Comparison of ENCODE assay signal across 11 cellular contexts in the genomic region with DNA sequence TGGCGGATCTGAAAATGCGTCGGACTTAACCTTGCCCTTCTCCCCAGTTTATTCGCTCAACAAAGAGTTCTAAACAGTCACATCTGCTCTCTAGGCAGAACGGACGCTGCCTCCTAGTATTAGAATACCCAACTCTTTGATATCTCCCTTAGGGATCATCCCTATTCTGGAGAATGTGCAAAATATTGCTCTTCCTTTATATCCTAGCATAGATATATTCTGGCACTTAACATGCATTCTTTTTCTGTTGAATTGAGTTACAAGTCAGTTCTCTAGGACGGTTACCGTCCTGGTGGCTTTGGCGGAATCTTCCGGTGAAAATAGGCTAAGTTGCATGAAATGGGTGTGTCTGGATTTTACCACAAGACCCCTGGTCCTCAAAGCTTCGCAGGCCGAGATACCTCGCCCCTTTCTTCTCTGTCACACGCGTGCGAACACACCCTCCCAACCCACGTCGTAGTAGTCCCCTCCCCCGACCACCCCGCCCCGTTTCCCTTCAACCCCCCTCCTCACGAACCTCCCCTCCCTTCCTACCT. TPM values are rescaled to one million over a fixed set of nuclear protein-coding genes. Genes with fewer than 3 reads are reported as not detected.
DNase-seq lines count a peak whose midpoint lies in the region; ATAC-seq, FAIRE-seq and TF ChIP-seq lines count a peak whose summit lies in the region.
"Had no signal": no experiment of that assay in that cellular context is flagged by ENCODE, and none has a peak within 500 bp of the region (broad histone marks: within the 10 kb centered on the region; RNA-seq: fewer than 3 reads in every experiment).

No MANE protein-coding gene starts in this region.

- H3K4me3 ChIP-seq in HepG2 (replicated peaks in 1 of 3; ENCODE audit: insufficient read depth in 1 of 3, low read depth in 2 of 3, low read length in 3 of 3) (peak overlapping the region in 2 of 3 experiments; percentile 30 to 62; a peak in 3 of 6 replicates), right lobe of liver (peak overlapping the region in 1 of 3 donors; percentile 40), breast epithelium (peak overlapping the region; percentile 29 to 64 (median 53)), muscle layer of duodenum (ENCODE audit: low read depth in 1 of 2, low read length in 2 of 2) (peak overlapping the region; percentile 16 to 61), aorta (ENCODE audit: low read length in 2 of 2) (peak overlapping the region; percentile 27 to 44)
- H3K4me3 ChIP-seq: mucosa of descending colon had no signal

- H4K20me1 ChIP-seq in HepG2 (ENCODE audit: insufficient read depth, low read length): peaks cover 4% of the 10 kb centered on the region; the same call in 1 of the 2 replicates

- 27% methylated on average over 22 of the region's 22 CpGs for WGBS in HepG2 (ENCODE audit: low lambda C conversion rate)
- 12% methylated on average over 22 of the region's 22 CpGs for WGBS in right lobe of liver (ENCODE audit: insufficient coverage, low coverage, low lambda C conversion rate, missing lambda C conversion rate)
- 7% methylated on average over 22 of the region's 22 CpGs for WGBS in aorta, 2 donors

- H3K4me1 ChIP-seq in HepG2 (ENCODE audit: insufficient read depth, low read length): peaks cover 19% of the 10 kb centered on the region
- H3K4me1 ChIP-seq in right lobe of liver: peaks cover 0 to 8% (median 0%) of the 10 kb centered on the region in 4 donors
- H3K4me1 ChIP-seq in breast epithelium: no peaks in the 10 kb centered on the region
- peaks cover 0 to 11% of the 10 kb centered on the region in 2 donors for H3K4me1 ChIP-seq in muscle layer of duodenum (ENCODE audit: control insufficient read depth in 1 of 2, insufficient read depth in 2 of 2, low read length in 2 of 2)
- no peaks in the 10 kb centered on the region for H3K4me1 ChIP-seq in aorta (ENCODE audit: control insufficient read depth in 1 of 2, insufficient read depth in 2 of 2, low read length in 2 of 2)

- H2AFZ ChIP-seq in HepG2 (ENCODE audit: low read length): no peak overlapping the region

- no peaks in the 10 kb centered on the region for H3K9me3 ChIP-seq in HepG2 (ENCODE audit: low read length)
- no peaks in the 10 kb centered on the region for H3K9me3 ChIP-seq in right lobe of liver
- H3K9me3 ChIP-seq in breast epithelium: no peaks in the 10 kb centered on the region
- no peaks in the 10 kb centered on the region for H3K9me3 ChIP-seq in muscle layer of duodenum (ENCODE audit: control insufficient read depth in 1 of 2, low read length in 2 of 2)
- H3K9me3 ChIP-seq in aorta (ENCODE audit: control insufficient read depth, low read length): no peaks in the 10 kb centered on the region
- H3K9me3 ChIP-seq: mucosa of descending colon had no signal

- in situ Hi-C loops in HepG2 (cut with HindIII; ENCODE audit: extremely low pct_ligation_motif_present, low pct_unique_long_range_greater_than_20kb): no loop called here

- intact Hi-C loops in HepG2 (cut with micrococcal nuclease; ENCODE audit: unreplicated experiment): loop anchor here (5.0 kb wide), 1 partner anchor 42 kb away; no protein-coding TSS in a partner anchor
- intact Hi-C loops in right lobe of liver (cut with DNase I): no loop called here
- intact Hi-C loops in breast epithelium (cut with DNase I; ENCODE audit: low total_unique reads): no loop called here
- intact Hi-C loops in aorta (cut with DNase I): no loop called here

- H3K36me3 ChIP-seq in HepG2 (replicated peaks in 1 of 2; ENCODE audit: control insufficient read depth in 1 of 2, insufficient read depth in 2 of 2, low read length in 2 of 2) (no peaks in the 10 kb centered on the region), right lobe of liver (no peaks in the 10 kb centered on the region), breast epithelium (no peaks in the 10 kb centered on the region), muscle layer of duodenum (ENCODE audit: control insufficient read depth in 1 of 2, insufficient read depth in 2 of 2, low read length in 2 of 2) (no peaks in the 10 kb centered on the region), aorta (ENCODE audit: control insufficient read depth in 1 of 2, insufficient read depth in 2 of 2, low read length in 1 of 2) (no peaks in the 10 kb centered on the region)

- H3K27ac ChIP-seq in HepG2 (ENCODE audit: extremely low read length, insufficient read depth, low read length) (no peak overlapping the region), right lobe of liver (no peak overlapping the region), breast epithelium (no peak overlapping the region), muscle layer of duodenum (ENCODE audit: low read length) (no peak overlapping the region), aorta (ENCODE audit: low read depth in 1 of 2, low read length in 2 of 2) (no peak overlapping the region)

- ATAC-seq in HepG2 (no peak), right lobe of liver (no peak), aorta (ENCODE audit: low FRiP score) (no peak)

- H3K27ac Mint-ChIP-seq in activated CD4-positive, alpha-beta memory T cell treated with anti-CD3 and anti-CD28 coated beads, Interleukin-2, amount 10 ng/mL, durations not matched to agents 7 days and 5 days: no peak overlapping the region
- H3K27ac Mint-ChIP-seq: dendritic cell treated with granulocyte-macrophage colony-stimulating factor and Interleukin-4, amounts not matched to agents 40 ng/mL and 50 ng/mL, for 4 days had no signal

- H3K9ac ChIP-seq in HepG2 (ENCODE audit: insufficient read depth, low read depth, low read length): no peak overlapping the region

- peaks cover 25% of the 10 kb centered on the region for H3K27me3 Mint-ChIP-seq in activated CD4-positive, alpha-beta memory T cell treated with anti-CD3 and anti-CD28 coated beads, Interleukin-2, amount 10 ng/mL, durations not matched to agents 7 days and 5 days

- POLR2A ChIA-PET in HepG2 (lab: Yijun Ruan, JAX): interaction anchor here (1.8 kb wide), 1 partner anchor 111 kb away, joined by 11 read pairs; a partner anchor contains a TSS
- POLR2A ChIA-PET in activated CD4-positive, alpha-beta memory T cell treated with anti-CD3 and anti-CD28 coated beads, Interleukin-2, amount 10 ng/mL, durations not matched to agents 7 days and 5 days (lab: Charles Lee): no interaction called here

- H3K4me2 ChIP-seq in HepG2 (ENCODE audit: low read depth, low read length): peak overlapping the region; percentile 73

- TF ChIP-seq EP300 in HepG2 (IDR thresholded peaks at IDR 0.05; ENCODE audit: low read depth in 2 of 2, low read length in 2 of 2): no peak
- no peak for TF ChIP-seq EP300 in HepG2 (CRISPR knock-in tag; IDR thresholded peaks at IDR 0.05; ENCODE audit: borderline replicate concordance)

- H3K4me1 Mint-ChIP-seq in activated CD4-positive, alpha-beta memory T cell treated with anti-CD3 and anti-CD28 coated beads, Interleukin-2, amount 10 ng/mL, durations not matched to agents 7 days and 5 days: peaks cover 9% of the 10 kb centered on the region

- H3K36me3 Mint-ChIP-seq in activated CD4-positive, alpha-beta memory T cell treated with anti-CD3 and anti-CD28 coated beads, Interleukin-2, amount 10 ng/mL, durations not matched to agents 7 days and 5 days (ENCODE audit: low read depth): no peaks in the 10 kb centered on the region

- FAIRE-seq in HepG2 (lab: Jason Lieb, UNC): no peak

- H3K4me3 Mint-ChIP-seq in activated CD4-positive, alpha-beta memory T cell treated with anti-CD3 and anti-CD28 coated beads, Interleukin-2, amount 10 ng/mL, durations not matched to agents 7 days and 5 days: no peak overlapping the region

- TF ChIP-seq RAD21 in HepG2 (CRISPR knock-in tag; IDR thresholded peaks at IDR 0.05): no peak

- TF ChIP-seq CTCF in HepG2 (CRISPR knock-in tag; IDR thresholded peaks at IDR 0.05) (no peak), right lobe of liver (IDR thresholded peaks at IDR 0.05) (no peak), breast epithelium (IDR thresholded peaks at IDR 0.05) (no peak)

- no peaks in the 10 kb centered on the region for H3K9me3 Mint-ChIP-seq in activated CD4-positive, alpha-beta memory T cell treated with anti-CD3 and anti-CD28 coated beads, Interleukin-2, amount 10 ng/mL, durations not matched to agents 7 days and 5 days
- H3K9me3 Mint-ChIP-seq: dendritic cell treated with granulocyte-macrophage colony-stimulating factor and Interleukin-4, amounts not matched to agents 40 ng/mL and 50 ng/mL, for 4 days had no signal

- H3K79me2 ChIP-seq in HepG2 (ENCODE audit: insufficient read depth, low read length): no peaks in the 10 kb centered on the region

- H3K27me3 ChIP-seq in HepG2 (ENCODE audit: control insufficient read depth in 1 of 2, insufficient read depth in 2 of 2, low read length in 2 of 2) (0 out of 5 replicates have a peak, but pooled peaks cover 0 to 4% of the 10 kb centered on the region in 2 experiments), right lobe of liver (peaks cover 0 to 3% of the 10 kb centered on the region in 2 donors), breast epithelium (no peaks in the 10 kb centered on the region), muscle layer of duodenum (ENCODE audit: low read depth, low read length) (peaks cover 4% of the 10 kb centered on the region), aorta (ENCODE audit: control insufficient read depth in 1 of 2, insufficient read depth in 2 of 2, low read length in 1 of 2) (no peaks in the 10 kb centered on the region)

- BruUV-seq in HepG2 (replicated peaks; lab: Mats Ljungman, UMichigan): no TSS peak

- no peak for TF ChIP-seq POLR2A in HepG2 (IDR thresholded peaks at IDR 0.05; ENCODE audit: insufficient read depth in 1 of 2, low read depth in 2 of 2, low read length in 2 of 2)
- no peak for TF ChIP-seq POLR2A in right lobe of liver (IDR thresholded peaks at IDR 0.05)
- TF ChIP-seq POLR2A in breast epithelium (IDR thresholded peaks at IDR 0.05): no peak

- CTCF ChIA-PET in HepG2 (lab: Yijun Ruan, JAX; ENCODE audit: low intra/inter-chr PET ratio, low total read pairs): interaction anchor here (0.6 kb wide), 1 partner anchor 73 kb away, joined by 3 read pairs; no protein-coding TSS in a partner anchor
- CTCF ChIA-PET in activated CD4-positive, alpha-beta memory T cell treated with anti-CD3 and anti-CD28 coated beads, Interleukin-2, amount 10 ng/mL, durations not matched to agents 7 days and 5 days (lab: Charles Lee): no interaction called here

- DNase-seq in HepG2 (ENCODE audit: low spot score) (no peak), right lobe of liver (no peak), breast epithelium (ENCODE audit: low spot score in 2 of 2) (no peak), aorta (no peak)
- no peak for DNase-seq in stimulated activated naive CD4-positive, alpha-beta T cell treated with Interleukin-2 at 50 U/mL for 16 hours (lab: John Stamatoyannopoulos, UW)
- no peak for DNase-seq in activated CD8-positive, alpha-beta memory T cell treated with anti-CD3 and anti-CD28 coated beads, Interleukin-2, amount 50 U/mL, for 48 hours
- DNase-seq in activated CD4-positive, alpha-beta memory T cell treated with anti-CD3 and anti-CD28 coated beads, Interleukin-2, amount 10 ng/mL, durations not matched to agents 7 days and 5 days: no peak
- DNase-seq: stimulated activated CD8-positive, alpha-beta memory T cell treated with anti-CD3 and anti-CD28 coated beads, Interleukin-4, amount 100 ng/mL, for 48 hours had no signal

RNA-seq across cellular contexts. Expression of a gene that starts 0.5 kb away (rescaled TPM):
- total RNA-seq in HepG2 (2016; rRNA removed; fragmentation: Illumina TruSeq; extraction: Trizol): 0.80 and 1.0 TPM in 2 replicates
- total RNA-seq in HepG2 (2016; cell fraction: cytosol; rRNA removed; fragmentation: Illumina TruSeq; extraction: Trizol; ENCODE audit: low read depth): 4.0 and 4.8 TPM in 2 replicates
- total RNA-seq in HepG2 (2016; cell fraction: insoluble cytoplasmic fraction; rRNA removed; fragmentation: Illumina TruSeq; extraction: Trizol): 0.85 and 1.1 TPM in 2 replicates
- 0.76 and 0.93 TPM in 2 replicates for total RNA-seq in HepG2 (2016; cell fraction: membrane; rRNA removed; fragmentation: Illumina TruSeq; extraction: Trizol)
- 1.1 and 2.3 TPM in 2 replicates for total RNA-seq in HepG2 (2016; cell fraction: nucleus; rRNA removed; fragmentation: Illumina TruSeq; extraction: Trizol)
- polyA plus RNA-seq in HepG2 (2011; rRNA removed): 1.6 and 1.7 TPM in 2 replicates
- 0.83 and 1.2 TPM in 2 replicates for polyA plus RNA-seq in HepG2 (2011; cell fraction: cytosol; rRNA removed)
- 1.6 TPM in 2 replicates for polyA plus RNA-seq in HepG2 (2011; cell fraction: nucleus; rRNA removed)
- 1.7 and 1.9 TPM in 2 replicates for polyA plus RNA-seq in HepG2 (2012)
- polyA plus RNA-seq in HepG2 (2016; cell fraction: cytosol; fragmentation: Illumina TruSeq; extraction: Trizol; ENCODE audit: low read depth): 0.08 and 0.09 TPM in 2 replicates
- polyA plus RNA-seq in HepG2 (2016; cell fraction: insoluble cytoplasmic fraction; fragmentation: Illumina TruSeq; extraction: Trizol; ENCODE audit: low read depth): 0.67 and 0.83 TPM in 2 replicates
- 0.14 and 0.23 TPM in 2 replicates for polyA plus RNA-seq in HepG2 (2016; cell fraction: membrane; fragmentation: Illumina TruSeq; extraction: Trizol; ENCODE audit: low read depth)
- 0.53 and 0.74 TPM in 2 replicates for polyA plus RNA-seq in HepG2 (2016; cell fraction: nucleus; fragmentation: Illumina TruSeq; extraction: Trizol; ENCODE audit: insufficient read depth, low read depth)
- 3.0 and 12.8 TPM in 2 replicates for polyA minus RNA-seq in HepG2 (2011; rRNA and poly(A)+ RNA removed; ENCODE audit: low replicate concordance)
- 1.3 and 3.2 TPM in 2 replicates for polyA minus RNA-seq in HepG2 (2011; cell fraction: cytosol; rRNA and poly(A)+ RNA removed)
- 4.9 and 6.8 TPM in 2 replicates for polyA minus RNA-seq in HepG2 (2011; cell fraction: nucleus; rRNA and poly(A)+ RNA removed)
- total RNA-seq in right lobe of liver: 1 to 10 TPM in 3 of 6 experiments, under 1 TPM in 3; 0.46 to 2.9 (median 1.2) TPM
- 1 to 10 TPM in 2 of 3 donors, under 1 TPM in 1; 0.96 to 6.2 (median 4.2) TPM for total RNA-seq in breast epithelium
- total RNA-seq in aorta: 1 to 10 TPM; 2.3 to 3.8 TPM
- polyA plus RNA-seq in aorta: 1 to 10 TPM in 1 of 2 donors, not detected in 1; 1.3 TPM
- total RNA-seq in activated CD4-positive, alpha-beta memory T cell treated with anti-CD3 and anti-CD28 coated beads, Interleukin-2, amount 10 ng/mL, durations not matched to agents 7 days and 5 days: 1 to 10 TPM; 4.0 to 5.4 TPM
